In the genomic region with DNA sequence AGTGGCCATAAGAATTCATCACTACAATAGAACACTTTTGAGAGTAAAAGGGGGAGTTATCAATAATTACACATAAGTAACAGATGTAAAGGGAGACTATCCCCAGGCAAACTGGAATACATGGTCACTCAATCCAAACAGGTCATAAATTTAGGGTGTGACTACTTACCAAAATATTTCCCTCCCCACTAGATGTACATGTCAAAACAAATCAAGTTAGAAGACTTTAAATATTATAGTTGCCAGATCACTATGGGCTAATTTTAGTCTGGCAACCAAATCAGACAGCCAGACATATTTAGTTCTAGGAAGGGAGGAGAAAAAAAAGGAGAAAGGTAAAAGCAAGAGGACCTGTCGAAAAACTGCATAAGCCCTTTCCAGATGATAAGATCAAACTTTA, we compare ENCODE assay signal across 23 cellular contexts. TPM values are rescaled to one million over a fixed set of nuclear protein-coding genes. Genes with fewer than 3 reads are reported as not detected.
DNase-seq lines count a peak whose midpoint lies in the region; ATAC-seq and TF ChIP-seq lines count a peak whose summit lies in the region.
"Had no signal": no experiment of that assay in that cellular context is flagged by ENCODE, and none has a peak within 500 bp of the region (broad histone marks: within the 10 kb centered on the region; RNA-seq: fewer than 3 reads in every experiment).

No MANE protein-coding gene starts in this region.

- TF ChIP-seq CTCF in HFFc6 (IDR thresholded peaks at IDR 0.05) (no peak), fibroblast of lung (conservative IDR thresholded peaks at IDR 0.05 in 1 of 2, IDR thresholded peaks at IDR 0.05 in 1 of 2; ENCODE audit: low read depth in 1 of 2, low read length in 2 of 2) (no peak), neural progenitor cell (IDR thresholded peaks at IDR 0.05) (no peak), PC-9 (conservative IDR thresholded peaks at IDR 0.05) (no peak), uterus (IDR thresholded peaks at IDR 0.05) (no peak)

- H3K4me3 ChIP-seq in SJSA1, result no peak overlapping the region
- H3K4me3 ChIP-seq in fibroblast of lung (replicated peaks in 1 of 4; ENCODE audit: control extremely low read depth in 1 of 4, insufficient read depth in 1 of 4, low read depth in 3 of 4, low read length in 4 of 4), result peak overlapping the region in 1 of 4 experiments; percentile 26
- no peak overlapping the region for H3K4me3 ChIP-seq in neural progenitor cell
- H3K4me3 ChIP-seq in PC-9, result no peak overlapping the region
- no peak overlapping the region for H3K4me3 ChIP-seq in uterus
- H3K4me3 ChIP-seq: cardiac muscle cell, K562, spleen, testis had no signal

- no peak for TF ChIP-seq POLR2A in uterus (IDR thresholded peaks at IDR 0.05)

- H3K9me3 ChIP-seq in SJSA1 (replicated peaks), result no peaks in the 10 kb centered on the region
- no peaks in the 10 kb centered on the region for H3K9me3 ChIP-seq in fibroblast of lung (ENCODE audit: control insufficient read depth, insufficient read depth, low read depth, low read length)
- no peaks in the 10 kb centered on the region for H3K9me3 ChIP-seq in neural progenitor cell (ENCODE audit: low read depth)
- H3K9me3 ChIP-seq in PC-9 (ENCODE audit: insufficient read depth, low read depth), result no peaks in the 10 kb centered on the region
- no peaks in the 10 kb centered on the region for H3K9me3 ChIP-seq in uterus
- H3K9me3 ChIP-seq: BE2C, spleen, testis had no signal

- H3K27me3 ChIP-seq in SJSA1 (replicated peaks) (no peaks in the 10 kb centered on the region), fibroblast of lung (ENCODE audit: control insufficient read depth, insufficient read depth, low read length) (no peaks in the 10 kb centered on the region), neural progenitor cell (no peaks in the 10 kb centered on the region), PC-9 (ENCODE audit: insufficient read depth, low read depth) (0 out of 2 replicates have a peak, but pooled peaks cover 4% of the 10 kb centered on the region), uterus (no peaks in the 10 kb centered on the region)
- H3K27me3 ChIP-seq: BE2C, cardiac muscle cell, spleen, testis had no signal

- no peaks in the 10 kb centered on the region for H3K9me3 Mint-ChIP-seq in HFFc6
- H3K9me3 Mint-ChIP-seq in neural progenitor cell, result no peaks in the 10 kb centered on the region
- H3K9me3 Mint-ChIP-seq: activated CD4-positive, alpha-beta memory T cell treated with anti-CD3 and anti-CD28 coated beads for 36 hours; activated naive CD4-positive, alpha-beta T cell treated with anti-CD3 and anti-CD28 coated beads, Interleukin-2, amount 50 U/mL, for 24 hours; activated T-cell treated with anti-CD3 and anti-CD28 coated beads, Interleukin-2, amount 50 U/mL, for 4 hours had no signal

- POLR2A ChIA-PET in PC-9 (lab: Charles Lee; ENCODE audit: unreplicated experiment), result no interaction called here

- ATAC-seq in HG02973 (IDR thresholded peaks at IDR 0.05; ENCODE audit: unreplicated experiment) (no peak), GM21786 (IDR thresholded peaks at IDR 0.05; ENCODE audit: unreplicated experiment) (no peak)
- ATAC-seq: activated T-cell treated with anti-CD3 and anti-CD28 coated beads, Interleukin-2, amount 50 U/mL, for 4 hours; K562; left colon had no signal

- H3K4me3 Mint-ChIP-seq in HFFc6, result peak overlapping the region; percentile 77
- no peak overlapping the region for H3K4me3 Mint-ChIP-seq in neural progenitor cell
- H3K4me3 Mint-ChIP-seq: activated CD4-positive, alpha-beta memory T cell treated with anti-CD3 and anti-CD28 coated beads for 36 hours; activated naive CD4-positive, alpha-beta T cell treated with anti-CD3 and anti-CD28 coated beads, Interleukin-2, amount 50 U/mL, for 24 hours; activated T-cell treated with anti-CD3 and anti-CD28 coated beads, Interleukin-2, amount 50 U/mL, for 4 hours had no signal

- H3K36me3 ChIP-seq in SJSA1 (no peaks in the 10 kb centered on the region), fibroblast of lung (ENCODE audit: control insufficient read depth, insufficient read depth, low read length) (no peaks in the 10 kb centered on the region), neural progenitor cell (peaks cover 19% of the 10 kb centered on the region), PC-9 (ENCODE audit: low read depth) (no peaks in the 10 kb centered on the region), uterus (no peaks in the 10 kb centered on the region)

- no peaks in the 10 kb centered on the region for H3K9me2 ChIP-seq in PC-9 (ENCODE audit: insufficient read depth)

- H3K79me2 ChIP-seq in fibroblast of lung (ENCODE audit: control insufficient read depth, insufficient read depth, low read length) (no peaks in the 10 kb centered on the region), neural progenitor cell (ENCODE audit: low read depth) (no peaks in the 10 kb centered on the region), PC-9 (ENCODE audit: low read depth) (no peaks in the 10 kb centered on the region)

- H3K27ac Mint-ChIP-seq in HFFc6 (no peak overlapping the region; the same call in 1 of the 2 replicates), neural progenitor cell (no peak overlapping the region)
- H3K27ac Mint-ChIP-seq: activated CD4-positive, alpha-beta memory T cell treated with anti-CD3 and anti-CD28 coated beads for 36 hours; activated naive CD4-positive, alpha-beta T cell treated with anti-CD3 and anti-CD28 coated beads, Interleukin-2, amount 50 U/mL, for 24 hours had no signal

- H3K4me1 ChIP-seq in SJSA1 (replicated peaks), result peaks cover 30% of the 10 kb centered on the region
- H3K4me1 ChIP-seq in fibroblast of lung (ENCODE audit: control insufficient read depth, extremely low read depth, insufficient read depth, low read length), result peaks cover 5% of the 10 kb centered on the region
- H3K4me1 ChIP-seq in neural progenitor cell, result peaks cover 22% of the 10 kb centered on the region
- H3K4me1 ChIP-seq in PC-9 (replicated peaks; ENCODE audit: insufficient read depth), result no peaks in the 10 kb centered on the region
- H3K4me1 ChIP-seq in uterus, result no peaks in the 10 kb centered on the region
- H3K4me1 ChIP-seq: testis had no signal

- peak; percentile 41 for DNase-seq in HFFc6
- no peak for DNase-seq in SJSA1 (ENCODE audit: low read depth in 1 of 2, low spot score in 2 of 2)
- peak; percentile 27 to 62 for DNase-seq in fibroblast of lung (ENCODE audit: low read depth in 2 of 2)
- DNase-seq in neural progenitor cell (ENCODE audit: low spot score), result no peak
- DNase-seq in PC-9, result no peak
- no peak for DNase-seq in uterus
- DNase-seq: activated CD4-positive, alpha-beta memory T cell treated with anti-CD3 and anti-CD28 coated beads for 36 hours; activated T-cell treated with anti-CD3 and anti-CD28 coated beads, Interleukin-2, amount 50 U/mL, for 4 hours; BE2C; Calu3; left colon; NCI-H1105 treated with DMSO at 0.1 percent for 48 hours; spleen; testis; WERI-Rb-1 had no signal

- H3K27ac ChIP-seq in SJSA1 (peak overlapping the region; percentile 28; the same call in 1 of the 2 replicates), fibroblast of lung (ENCODE audit: insufficient read depth, low read length) (no peak overlapping the region), neural progenitor cell (no peak overlapping the region), PC-9 (no peak overlapping the region), uterus (no peak overlapping the region)
- H3K27ac ChIP-seq: cardiac muscle cell, spleen, testis, WERI-Rb-1 had no signal

- no peak overlapping the region for H2AFZ ChIP-seq in fibroblast of lung (ENCODE audit: low read length)
- H2AFZ ChIP-seq in neural progenitor cell (replicated peaks), result no peak overlapping the region
- H2AFZ ChIP-seq in PC-9, result no peak overlapping the region

- H3F3A ChIP-seq in neural progenitor cell (ENCODE audit: low read depth), result peaks cover 13% of the 10 kb centered on the region
- no peaks in the 10 kb centered on the region for H3F3A ChIP-seq in PC-9 (ENCODE audit: insufficient read depth, low read depth)

- peak overlapping the region; percentile 64 for H3K4me2 ChIP-seq in fibroblast of lung (ENCODE audit: extremely low read depth, insufficient read depth, low read length)
- H3K4me2 ChIP-seq in neural progenitor cell, result peak overlapping the region; percentile 31
- no peak overlapping the region for H3K4me2 ChIP-seq in PC-9

- CTCF ChIA-PET in PC-9 (lab: Charles Lee), result no interaction called here

- H3K4me1 Mint-ChIP-seq in HFFc6 (ENCODE audit: low read depth), result peaks cover 45% of the 10 kb centered on the region
- H3K4me1 Mint-ChIP-seq in neural progenitor cell, result peaks cover 31% of the 10 kb centered on the region
- H3K4me1 Mint-ChIP-seq: activated naive CD4-positive, alpha-beta T cell treated with anti-CD3 and anti-CD28 coated beads, Interleukin-2, amount 50 U/mL, for 24 hours had no signal

- H3K36me3 Mint-ChIP-seq in HFFc6 (ENCODE audit: low read depth) (peaks cover 6% of the 10 kb centered on the region; the same call in 1 of the 2 replicates), neural progenitor cell (peaks cover 19% of the 10 kb centered on the region)
- H3K36me3 Mint-ChIP-seq: activated naive CD4-positive, alpha-beta T cell treated with anti-CD3 and anti-CD28 coated beads, Interleukin-2, amount 50 U/mL, for 24 hours had no signal

- no TSS peak for BruUV-seq in PC-9 (replicated peaks; lab: Mats Ljungman, UMichigan)

- H4K20me1 ChIP-seq in fibroblast of lung (ENCODE audit: control insufficient read depth, extremely low read depth, insufficient read depth, low read length) (no peaks in the 10 kb centered on the region), neural progenitor cell (ENCODE audit: low read depth) (peaks cover 4% of the 10 kb centered on the region), PC-9 (ENCODE audit: insufficient read depth) (no peaks in the 10 kb centered on the region)

- intact Hi-C loops in PC-9 (cut with micrococcal nuclease; ENCODE audit: unreplicated experiment) (no loop called here), uterus (cut with DNase I; ENCODE audit: low total_unique reads) (no loop called here)

- H3K27me3 Mint-ChIP-seq in HFFc6 (ENCODE audit: insufficient read depth) (no peaks in the 10 kb centered on the region), neural progenitor cell (ENCODE audit: insufficient read depth, low read depth) (no peaks in the 10 kb centered on the region)
- H3K27me3 Mint-ChIP-seq: activated CD4-positive, alpha-beta memory T cell treated with anti-CD3 and anti-CD28 coated beads for 36 hours; activated naive CD4-positive, alpha-beta T cell treated with anti-CD3 and anti-CD28 coated beads, Interleukin-2, amount 50 U/mL, for 24 hours had no signal

- H3K9ac ChIP-seq in fibroblast of lung (ENCODE audit: insufficient read depth, low read length) (no peak overlapping the region), neural progenitor cell (no peak overlapping the region)

RNA-seq across cellular contexts. Expression of gene SLC24A5, which starts 23.1 kb away (rescaled TPM):
- not detected for total RNA-seq in HFFc6 (2021; fragmentation: NEBNext Ultra II Directional; extraction: Animal tissue kit (Norgen Biotek cat#: 25700))
- total RNA-seq in SJSA1 (2014; rRNA removed; shearing (Covaris generic)), result not detected in 2 replicates
- total RNA-seq in fibroblast of lung, result not detected in 2 replicates
- polyA plus RNA-seq in fibroblast of lung, result not detected in 2 replicates
- not detected in 2 replicates for polyA plus RNA-seq in fibroblast of lung (2012)
- not detected in 2 replicates for polyA minus RNA-seq in fibroblast of lung (ENCODE audit: low replicate concordance)
- total RNA-seq in neural progenitor cell (ENCODE audit: low replicate concordance), result 0.65 TPM in 1 of 2 replicates, not detected in the other
- total RNA-seq in PC-9 (2021), result not detected in 2 replicates
- under 1 TPM in 1 of 4 donors, not detected in 3; 0.29 TPM for total RNA-seq in uterus
- total RNA-seq: activated CD4-positive, alpha-beta memory T cell treated with anti-CD3 and anti-CD28 coated beads for 36 hours; activated T-cell treated with anti-CD3 and anti-CD28 coated beads, Interleukin-2, amount 50 U/mL, for 4 hours; Calu3; cardiac muscle cell; G401; K562; left colon; RPMI7951; spleen; T-helper 1 cell treated with Interleukin-12 subunit alpha and Interleukin-12 subunit beta and Interleukin-4 antibody, amounts not matched to agents 30 ng/mL and 1 ng/mL, for 36 hours had no signal
- polyA plus RNA-seq: cardiac muscle cell, K562 had no signal

RNA-seq across cellular contexts. Expression of gene MYEF2, which starts 34.2 kb away (rescaled TPM):
- total RNA-seq in HFFc6 (2021; fragmentation: NEBNext Ultra II Directional; extraction: Animal tissue kit (Norgen Biotek cat#: 25700)), result 10 to 100 TPM in 5 of 6 experiments, 1 to 10 TPM in 1; 7.0 to 12.9 (median 11.5) TPM
- 4.4 and 7.1 TPM in 2 replicates for total RNA-seq in SJSA1 (2014; rRNA removed; shearing (Covaris generic))
- 6.2 and 13.5 TPM in 2 replicates for total RNA-seq in fibroblast of lung
- polyA plus RNA-seq in fibroblast of lung, result 5.3 and 10.2 TPM in 2 replicates
- polyA plus RNA-seq in fibroblast of lung (2012), result 4.9 and 9.0 TPM in 2 replicates
- 0.35 and 5.9 TPM in 2 replicates for polyA minus RNA-seq in fibroblast of lung (ENCODE audit: low replicate concordance)
- total RNA-seq in neural progenitor cell (ENCODE audit: low replicate concordance), result 110 and 140 TPM in 2 replicates
- total RNA-seq in PC-9 (2021), result 1.7 and 2.1 TPM in 2 replicates
- total RNA-seq in uterus, result 10 to 100 TPM in 3 of 4 donors, 1 to 10 TPM in 1; 2.6 to 65.3 (median 35.5) TPM

RNA-seq across cellular contexts. Expression of gene CTXN2, which starts 47.6 kb away (rescaled TPM):
- total RNA-seq in HFFc6 (2021; fragmentation: NEBNext Ultra II Directional; extraction: Animal tissue kit (Norgen Biotek cat#: 25700)), result not detected
- total RNA-seq in SJSA1 (2014; rRNA removed; shearing (Covaris generic)), result not detected in 2 replicates
- total RNA-seq in fibroblast of lung (not detected in 2 replicates), neural progenitor cell (ENCODE audit: low replicate concordance) (0.03 and 0.60 TPM in 2 replicates), PC-9 (2021) (not detected in 2 replicates), uterus (not detected)
- polyA plus RNA-seq in fibroblast of lung, result not detected in 2 replicates
- not detected in 2 replicates for polyA plus RNA-seq in fibroblast of lung (2012)
- not detected in 2 replicates for polyA minus RNA-seq in fibroblast of lung (ENCODE audit: low replicate concordance)
- total RNA-seq: activated CD4-positive, alpha-beta memory T cell treated with anti-CD3 and anti-CD28 coated beads for 36 hours; activated T-cell treated with anti-CD3 and anti-CD28 coated beads, Interleukin-2, amount 50 U/mL, for 4 hours; Calu3; cardiac muscle cell; G401; K562; left colon; RPMI7951; spleen; T-helper 1 cell treated with Interleukin-12 subunit alpha and Interleukin-12 subunit beta and Interleukin-4 antibody, amounts not matched to agents 30 ng/mL and 1 ng/mL, for 36 hours had no signal
- polyA plus RNA-seq: K562, spleen had no signal

Comparison
In these comparisons a context has a peak if more than half of its experiments do, and no peak if none do; other contexts are left out.
1. DNase-seq: peak in HFFc6 (single experiment) and fibroblast of lung (2 of 2); none in SJSA1 (0 of 2), neural progenitor cell (single experiment), PC-9 (0 of 2) and uterus (0 of 2).